ENCODE assay signal across 8 cellular contexts in genomic region chr13:20902438-20903163, GRCh38.
A peak's percentile ranks its signal among the peaks of the same experiment; 100 is the strongest.
DNase-seq lines count a peak whose midpoint lies in the region; ATAC-seq and TF ChIP-seq lines count a peak whose summit lies in the region.

Gene XPO4, minus strand, starts transcription at chr13:20902746. Its CDS starts 8 bp downstream, at chr13:20902738.

- DNase-seq in NCI-H2107 (lab: John Stamatoyannopoulos, UW): peak; percentile 35
- DNase-seq in NCI-H2107 treated with DMSO at 0.1 percent for 48 hours (lab: John Stamatoyannopoulos, UW; ENCODE audit: unreplicated experiment): no peak
- peak; percentile 25 for DNase-seq in NCI-H2081 treated with DMSO at 0.1 percent for 48 hours (lab: John Stamatoyannopoulos, UW)
- peak; percentile 78 to 84 for DNase-seq in T47D (ENCODE audit: low read depth in 1 of 2, low spot score in 1 of 2)
- DNase-seq in iPS-NIHi7 (ENCODE audit: extremely low spot score): peak; percentile 93
- peak; percentile 43 for DNase-seq in smooth muscle cell of the brain vasculature (ENCODE audit: low read depth, low spot score)

- ATAC-seq in HG02885 (IDR thresholded peaks at IDR 0.05; ENCODE audit: poor library complexity, unreplicated experiment): peak; percentile 94

- peak within 1 kb of the TSS; percentile 92 for H3K27ac ChIP-seq in VCaP

- no peak for TF ChIP-seq CTCF in VCaP (conservative IDR thresholded peaks at IDR 0.05)

- in situ Hi-C loops in T47D (cut with HindIII; ENCODE audit: low pct_unique_long_range_greater_than_20kb, low sequenced_read_pairs): no loop called here
